In the genomic region with DNA sequence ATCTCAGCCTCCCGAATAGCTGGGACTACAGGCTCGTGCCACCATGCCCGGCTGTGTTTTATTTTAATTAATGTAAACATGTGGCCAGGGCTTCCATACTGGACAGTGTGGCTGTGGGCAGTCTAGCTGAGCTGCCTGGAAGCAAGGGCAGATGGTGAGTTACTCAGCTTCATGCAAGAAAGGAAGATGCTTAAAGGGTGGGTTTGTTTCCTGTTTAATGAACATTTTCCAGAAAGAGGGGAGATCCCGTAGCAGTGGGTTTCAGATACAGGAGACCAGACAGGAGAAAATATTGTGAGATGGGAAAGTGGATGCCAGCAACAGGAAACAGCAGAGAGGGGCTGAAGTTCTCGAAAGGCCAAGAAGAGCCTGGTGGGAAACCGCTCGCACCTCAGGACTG, we compare ENCODE assay signal across 1 cellular context.
TF ChIP-seq lines count a peak whose summit lies in the region.

No MANE protein-coding gene starts in this region.

TF ChIP-seq in WTC11, 78 proteins besides CTCF, POLR2A, EP300 and RAD21 (continued from another document):
- no peak for TF ChIP-seq STAT6 (CRISPR knock-in tag; conservative IDR thresholded peaks at IDR 0.05; ENCODE audit: low read depth)
- TF ChIP-seq, protein P1, sequence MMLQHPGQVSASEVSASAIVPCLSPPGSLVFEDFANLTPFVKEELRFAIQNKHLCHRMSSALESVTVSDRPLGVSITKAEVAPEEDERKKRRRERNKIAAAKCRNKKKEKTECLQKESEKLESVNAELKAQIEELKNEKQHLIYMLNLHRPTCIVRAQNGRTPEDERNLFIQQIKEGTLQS (CRISPR knock-in tag; conservative IDR thresholded peaks at IDR 0.05): no peak
- no peak for TF ChIP-seq NFE2L1 (CRISPR knock-in tag; IDR thresholded peaks at IDR 0.05)
- no peak for TF ChIP-seq ZBTB43 (CRISPR knock-in tag; IDR thresholded peaks at IDR 0.05)
- TF ChIP-seq SMAD4 (CRISPR knock-in tag; IDR thresholded peaks at IDR 0.05): no peak
- no peak for TF ChIP-seq FOXP1 (CRISPR knock-in tag; IDR thresholded peaks at IDR 0.05; ENCODE audit: borderline replicate concordance)
